Comparison of ENCODE assay signal across 16 cellular contexts in the genomic region with DNA sequence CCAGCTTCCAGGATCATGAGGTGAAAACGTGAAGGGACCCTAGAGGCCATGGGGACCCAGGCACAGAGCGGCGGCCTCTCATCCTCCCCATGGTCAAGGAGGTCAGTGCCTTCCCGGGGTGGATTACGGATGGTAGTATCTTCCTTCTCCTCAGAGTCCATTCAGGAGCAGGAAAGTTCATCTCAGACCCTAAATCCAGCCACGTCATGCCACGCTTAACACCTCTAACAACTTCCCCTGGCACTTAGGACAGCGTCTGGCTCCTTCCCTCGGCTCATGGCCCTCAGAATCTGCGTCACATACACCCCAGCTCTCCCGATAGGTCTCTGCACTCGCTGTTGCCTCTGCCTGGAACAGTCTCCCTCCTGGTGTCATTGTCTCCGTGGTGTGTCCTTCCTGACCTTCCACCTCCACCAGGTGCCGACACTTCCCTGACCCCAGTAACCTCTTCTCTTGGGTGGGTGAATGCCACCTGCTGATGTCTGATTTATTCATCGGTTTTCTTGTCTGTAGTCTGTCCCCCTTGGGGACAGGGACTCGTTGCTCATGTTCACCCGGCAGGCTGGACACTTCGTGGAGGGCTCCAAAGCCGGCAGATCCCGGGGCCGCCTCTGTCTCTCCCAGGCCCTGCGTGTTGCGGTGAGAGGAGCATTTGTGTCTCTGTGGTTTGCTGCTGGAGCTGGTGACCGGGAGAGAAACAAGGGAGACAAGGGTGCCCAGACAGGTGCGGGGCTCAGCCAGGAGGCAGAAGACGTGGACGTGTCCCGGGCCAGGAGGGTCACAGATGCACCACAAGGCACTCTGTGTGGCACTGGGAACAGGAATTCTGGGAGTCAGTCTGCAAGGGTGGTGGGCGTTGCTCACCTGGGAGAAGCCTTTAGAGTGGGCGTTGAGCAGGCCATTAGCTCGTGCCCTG. TPM values are rescaled to one million over a fixed set of nuclear protein-coding genes. Genes with fewer than 3 reads are reported as not detected.
DNase-seq lines count a peak whose midpoint lies in the region; ATAC-seq, FAIRE-seq and TF ChIP-seq lines count a peak whose summit lies in the region.
"Had no signal": no experiment of that assay in that cellular context is flagged by ENCODE, and none has a peak within 500 bp of the region (broad histone marks: within the 10 kb centered on the region; RNA-seq: fewer than 3 reads in every experiment).

No MANE protein-coding gene starts in this region.

- H2AFZ ChIP-seq in IMR-90 (replicated peaks; ENCODE audit: low read length, poor library complexity) (no peak overlapping the region), K562 (ENCODE audit: low read depth, low read length) (peak overlapping the region; percentile 73), osteoblast (ENCODE audit: low read length) (no peak overlapping the region)

- FAIRE-seq in K562 (lab: Jason Lieb, UNC) (peak; percentile 75), frontal cortex (lab: Jason Lieb, UNC) (no peak)

- H3K4me1 ChIP-seq in IMR-90 (ENCODE audit: control insufficient read depth, insufficient read depth, low read length) (peaks cover 35% of the 10 kb centered on the region), K562 (replicated peaks in 1 of 2; ENCODE audit: control insufficient read depth in 2 of 2, insufficient read depth in 2 of 2, low read length in 2 of 2) (peaks cover 53 to 71% of the 10 kb centered on the region in 2 experiments), osteoblast (ENCODE audit: insufficient read depth, low read length) (peaks cover 41% of the 10 kb centered on the region)

- peak overlapping the region in 1 of 2 experiments; percentile 71; a peak in 2 of 4 replicates for H4K8ac ChIP-seq in IMR-90 (ENCODE audit: low read depth in 2 of 2, low read length in 2 of 2)

- H3K9me1 ChIP-seq in IMR-90 (ENCODE audit: insufficient read depth, low read length): peaks cover 24% of the 10 kb centered on the region
- no peaks in the 10 kb centered on the region for H3K9me1 ChIP-seq in K562 (ENCODE audit: control insufficient read depth, insufficient read depth, low read length)

- H3K36me3 Mint-ChIP-seq in activated CD4-positive, alpha-beta T cell treated with anti-CD3 and anti-CD28 coated beads, Interleukin-2, amount 10 ng/mL, durations not matched to agents 24 days and 14 days (ENCODE audit: low read depth): peaks cover 1% of the 10 kb centered on the region
- peaks cover 17% of the 10 kb centered on the region for H3K36me3 Mint-ChIP-seq in stimulated activated effector memory CD8-positive, alpha-beta T cell treated with anti-CD3 and anti-CD28 coated beads, Interleukin-12 subunit alpha, Interleukin-12 subunit beta, amount 100 ng/mL, for 72 hours

- H3K27ac Mint-ChIP-seq in activated CD4-positive, alpha-beta T cell treated with anti-CD3 and anti-CD28 coated beads, Interleukin-2, amount 10 ng/mL, durations not matched to agents 24 days and 14 days: peak overlapping the region; percentile 6
- no peak overlapping the region for H3K27ac Mint-ChIP-seq in stimulated activated effector memory CD8-positive, alpha-beta T cell treated with anti-CD3 and anti-CD28 coated beads, Interleukin-12 subunit alpha, Interleukin-12 subunit beta, amount 100 ng/mL, for 72 hours

- H3K9me3 ChIP-seq in IMR-90 (ENCODE audit: control insufficient read depth, insufficient read depth, low read length): no peaks in the 10 kb centered on the region
- no peaks in the 10 kb centered on the region; the same call in 1 of the 2 replicates for H3K9me3 ChIP-seq in K562 (replicated peaks; ENCODE audit: control insufficient read depth, insufficient read depth, low read depth, low read length)
- no peaks in the 10 kb centered on the region for H3K9me3 ChIP-seq in osteoblast (ENCODE audit: low read depth, low read length)
- H3K9me3 ChIP-seq: left lung, neutrophil had no signal

- no peak overlapping the region for H3K18ac ChIP-seq in IMR-90 (ENCODE audit: low read depth, low read length)

- WGBS in IMR-90 (ENCODE audit: extremely low coverage in 2 of 2, insufficient read length in 1 of 2), 2 experiments: 93% methylated on average over 25 of the region's 31 CpGs; no CpG with 5 or more reads in 1 of the 2 experiments
- WGBS in K562 (ENCODE audit: insufficient coverage, low coverage, missing lambda C conversion rate): 3% methylated on average over 31 of the region's 31 CpGs

- H3K4me3 ChIP-seq in IMR-90 (ENCODE audit: insufficient read depth, low read depth, low read length): no peak overlapping the region
- H3K4me3 ChIP-seq in K562: peak overlapping the region; percentile 69
- H3K4me3 ChIP-seq in osteoblast (ENCODE audit: insufficient read depth, low read length): no peak overlapping the region
- H3K4me3 ChIP-seq: left lung had no signal

- H2BK120ac ChIP-seq in IMR-90 (ENCODE audit: low read depth, low read length): peak overlapping the region; percentile 95

- H3K79me2 ChIP-seq in K562 (ENCODE audit: control insufficient read depth, insufficient read depth, low read length): peaks cover 63% of the 10 kb centered on the region
- H3K79me2 ChIP-seq in osteoblast (ENCODE audit: insufficient read depth, low read length): peaks cover 8% of the 10 kb centered on the region

- TF ChIP-seq EP300 in K562 (IDR thresholded peaks at IDR 0.05; ENCODE audit: low read length): no peak

- peak overlapping the region; percentile 83 for H2BK5ac ChIP-seq in IMR-90 (ENCODE audit: low read depth, low read length, poor library complexity, severe bottlenecking)

- peaks cover 5 to 28% of the 10 kb centered on the region in 2 experiments; a peak in 3 of 4 replicates for H3K79me1 ChIP-seq in IMR-90 (ENCODE audit: low read depth in 1 of 2, low read length in 2 of 2)

- POLR2A ChIA-PET in IMR-90 (lab: Charles Lee; ENCODE audit: unreplicated experiment): no interaction called here
- POLR2A ChIA-PET in K562 (lab: Yijun Ruan, JAX): interaction anchor here (0.7 to 1.0 kb wide), 5 partner anchors 26 to 375 kb away, joined by 3 to 5 read pairs (median 3); no protein-coding TSS in a partner anchor

- H3K9me3 Mint-ChIP-seq in activated CD4-positive, alpha-beta T cell treated with anti-CD3 and anti-CD28 coated beads, Interleukin-2, amount 10 ng/mL, durations not matched to agents 24 days and 14 days: peaks cover 4% of the 10 kb centered on the region
- H3K9me3 Mint-ChIP-seq in stimulated activated effector memory CD8-positive, alpha-beta T cell treated with anti-CD3 and anti-CD28 coated beads, Interleukin-12 subunit alpha, Interleukin-12 subunit beta, amount 100 ng/mL, for 72 hours: no peaks in the 10 kb centered on the region

- no peak for DNase-seq in activated CD4-positive, alpha-beta T cell treated with anti-CD3 and anti-CD28 coated beads, Interleukin-2, amount 10 ng/mL, durations not matched to agents 24 days and 14 days
- DNase-seq in activated CD4-positive, alpha-beta T cell treated with anti-CD3 and anti-CD28 coated beads for 4 hours: no peak
- no peak for DNase-seq in IMR-90
- peak in 2 of 4 experiments; percentile 52 to 74 for DNase-seq in K562 (ENCODE audit: extremely low read depth in 1 of 4, low spot score in 3 of 4)
- no peak for DNase-seq in osteoblast (ENCODE audit: insufficient read length, low spot score, missing footprints)
- DNase-seq in NCI-H2171 (lab: John Stamatoyannopoulos, UW): no peak
- DNase-seq in frontal cortex (ENCODE audit: low spot score in 2 of 2): no peak
- no peak for DNase-seq in stimulated activated effector memory CD8-positive, alpha-beta T cell treated with anti-CD3 and anti-CD28 coated beads, Interleukin-12 subunit alpha, Interleukin-12 subunit beta, amount 100 ng/mL, for 72 hours (ENCODE audit: low spot score in 2 of 2)
- DNase-seq: hypothalamus, NCI-H1105 treated with DMSO at 0.1 percent for 48 hours, NCI-H510A, RPMI8226, substantia nigra had no signal

- no peaks in the 10 kb centered on the region; the same call in 1 of the 2 replicates for H4K20me1 ChIP-seq in IMR-90 (ENCODE audit: insufficient read depth, low read length)
- no peaks in the 10 kb centered on the region; the same call in 1 of the 2 replicates for H4K20me1 ChIP-seq in K562 (replicated peaks; ENCODE audit: control insufficient read depth, insufficient read depth, low read length)
- no peaks in the 10 kb centered on the region for H4K20me1 ChIP-seq in osteoblast (ENCODE audit: insufficient read depth, low read length)

- H3K27ac ChIP-seq in IMR-90 (ENCODE audit: insufficient read depth, low read length) (no peak overlapping the region; the same call in 1 of the 2 replicates), K562 (ENCODE audit: extremely low read depth, low read depth, low read length) (peak overlapping the region; percentile 94), osteoblast (ENCODE audit: low read depth, low read length) (peak overlapping the region; percentile 96)
- H3K27ac ChIP-seq: neutrophil had no signal

- H2BK20ac ChIP-seq in IMR-90 (ENCODE audit: low read depth, low read length): peak overlapping the region; percentile 97; the same call in 1 of the 2 replicates

- CTCF ChIA-PET in IMR-90 (lab: Yijun Ruan, JAX) (interaction anchor here (1.2 kb wide), 1 partner anchor 11 kb away, joined by 4 read pairs; no protein-coding TSS in a partner anchor), K562 (lab: Yijun Ruan, JAX; ENCODE audit: low intra/inter-chr PET ratio) (no interaction called here)

- peak overlapping the region; percentile 59 for H2AK9ac ChIP-seq in IMR-90 (replicated peaks; ENCODE audit: low read depth, low read length, poor library complexity)

- dilution Hi-C loops in IMR-90 (cut with HindIII; ENCODE audit: low sequenced_read_pairs, unreplicated experiment): no loop called here

- in situ Hi-C loops in IMR-90 (cut with MboI; ENCODE audit: low sequenced_read_pairs) (no loop called here), K562 (cut with MboI) (no loop called here)

- no peak overlapping the region; the same call in 1 of the 2 replicates for H3K56ac ChIP-seq in IMR-90 (ENCODE audit: extremely low read depth, insufficient read depth, low read length)

- H4K5ac ChIP-seq in IMR-90 (ENCODE audit: low read depth, low read length): no peak overlapping the region

- peak overlapping the region; percentile 87 for H4K91ac ChIP-seq in IMR-90 (ENCODE audit: insufficient read depth, low read depth, low read length)

- peaks cover 46% of the 10 kb centered on the region for H3K4me1 Mint-ChIP-seq in activated CD4-positive, alpha-beta T cell treated with anti-CD3 and anti-CD28 coated beads, Interleukin-2, amount 10 ng/mL, durations not matched to agents 24 days and 14 days
- H3K4me1 Mint-ChIP-seq in stimulated activated effector memory CD8-positive, alpha-beta T cell treated with anti-CD3 and anti-CD28 coated beads, Interleukin-12 subunit alpha, Interleukin-12 subunit beta, amount 100 ng/mL, for 72 hours: peaks cover 71% of the 10 kb centered on the region

- H3K27me3 ChIP-seq in IMR-90 (ENCODE audit: control insufficient read depth, insufficient read depth, low read length): no peaks in the 10 kb centered on the region
- no peaks in the 10 kb centered on the region for H3K27me3 ChIP-seq in K562 (ENCODE audit: control insufficient read depth in 2 of 2, insufficient read depth in 2 of 2, low read length in 2 of 2)
- H3K27me3 ChIP-seq in osteoblast (ENCODE audit: insufficient read depth, low read length): no peaks in the 10 kb centered on the region
- H3K27me3 ChIP-seq: left lung, neutrophil had no signal

- intact Hi-C loops in activated CD4-positive, alpha-beta T cell treated with anti-CD3 and anti-CD28 coated beads, Interleukin-2, amount 10 ng/mL, durations not matched to agents 24 days and 14 days (cut with micrococcal nuclease): loop anchor here (5.0 kb wide), 2 partner anchors 57 to 453 kb away; a partner anchor contains a TSS
- intact Hi-C loops in IMR-90 (cut with micrococcal nuclease) (loop anchor here (10.0 kb wide), 1 partner anchor 161 kb away; no protein-coding TSS in a partner anchor), K562 (cut with micrococcal nuclease) (loop anchor here (2.0 to 10.0 kb wide), 5 partner anchors 69 to 161 kb away; no protein-coding TSS in a partner anchor)

- peak overlapping the region; percentile 39; the same call in 1 of the 2 replicates for H3K14ac ChIP-seq in IMR-90 (replicated peaks; ENCODE audit: low read depth, low read length)

- H3K4ac ChIP-seq in IMR-90 (ENCODE audit: low read depth, low read length): peak overlapping the region; percentile 90

- H3K4me2 ChIP-seq in IMR-90 (ENCODE audit: low read depth, low read length): no peak overlapping the region
- H3K4me2 ChIP-seq in K562 (ENCODE audit: insufficient read depth, low read length): peak overlapping the region; percentile 97
- no peak overlapping the region for H3K4me2 ChIP-seq in osteoblast (ENCODE audit: insufficient read depth, low read length)

- H2BK15ac ChIP-seq in IMR-90 (ENCODE audit: low read depth, low read length): peak overlapping the region; percentile 95

- H3K36me3 ChIP-seq in IMR-90 (ENCODE audit: control insufficient read depth, insufficient read depth, low read length) (no peaks in the 10 kb centered on the region), K562 (ENCODE audit: control insufficient read depth, insufficient read depth, low read length) (peaks cover 15% of the 10 kb centered on the region), osteoblast (ENCODE audit: insufficient read depth, low read length) (no peaks in the 10 kb centered on the region)
- H3K36me3 ChIP-seq: left lung, neutrophil had no signal

- H3K4me3 Mint-ChIP-seq in activated CD4-positive, alpha-beta T cell treated with anti-CD3 and anti-CD28 coated beads, Interleukin-2, amount 10 ng/mL, durations not matched to agents 24 days and 14 days: peak overlapping the region; percentile 45
- H3K4me3 Mint-ChIP-seq in stimulated activated effector memory CD8-positive, alpha-beta T cell treated with anti-CD3 and anti-CD28 coated beads, Interleukin-12 subunit alpha, Interleukin-12 subunit beta, amount 100 ng/mL, for 72 hours: no peak overlapping the region

- TF ChIP-seq CTCF in IMR-90 (conservative IDR thresholded peaks at IDR 0.05; ENCODE audit: low read depth, low read length) (no peak), K562 (IDR thresholded peaks at IDR 0.05 in 2 of 3, conservative IDR thresholded peaks at IDR 0.05 in 1 of 3; ENCODE audit: insufficient read depth in 2 of 3, low read depth in 1 of 3, low read length in 3 of 3) (peak; percentile 12 to 21 (median 15); a peak in 2 of 6 replicates), osteoblast (IDR thresholded peaks at IDR 0.05; ENCODE audit: extremely low read depth, low read depth, low read length) (no peak)

- BruUV-seq in IMR-90 (replicated peaks; lab: Mats Ljungman, UMichigan) (no TSS peak), K562 (replicated peaks; lab: Mats Ljungman, UMichigan) (no TSS peak)

- H3K27me3 Mint-ChIP-seq in activated CD4-positive, alpha-beta T cell treated with anti-CD3 and anti-CD28 coated beads, Interleukin-2, amount 10 ng/mL, durations not matched to agents 24 days and 14 days: peaks cover 2% of the 10 kb centered on the region

- no peak for ATAC-seq in IMR-90 (ENCODE audit: low read depth)
- ATAC-seq in K562: peak; percentile 63
- no peak for ATAC-seq in stimulated activated effector memory CD8-positive, alpha-beta T cell treated with anti-CD3 and anti-CD28 coated beads, Interleukin-12 subunit alpha, Interleukin-12 subunit beta, amount 100 ng/mL, for 72 hours
- ATAC-seq: left lung had no signal

- no peak overlapping the region for H3K23ac ChIP-seq in IMR-90 (ENCODE audit: low read depth, low read length)

- no peak overlapping the region for H3K9ac ChIP-seq in IMR-90 (ENCODE audit: low read depth, low read length)
- H3K9ac ChIP-seq in K562 (ENCODE audit: insufficient read depth in 1 of 2, low read depth in 2 of 2, low read length in 2 of 2): peak overlapping the region; percentile 81 to 95

- peak overlapping the region; percentile 100 for H2AK5ac ChIP-seq in IMR-90 (ENCODE audit: low read depth, low read length)

- TF ChIP-seq POLR2A in IMR-90 (IDR thresholded peaks at IDR 0.05; ENCODE audit: low read depth, low read length) (no peak), K562 (conservative IDR thresholded peaks at IDR 0.05) (peak; percentile 71)

- TF ChIP-seq RAD21 in IMR-90 (IDR thresholded peaks at IDR 0.05; ENCODE audit: low read length) (no peak), K562 (CRISPR knock-in tag; conservative IDR thresholded peaks at IDR 0.05 in 1 of 2, IDR thresholded peaks at IDR 0.05 in 1 of 2) (peak; percentile 39 to 52)

RNA-seq across cellular contexts. Expression of a gene that starts 1.4 kb away (rescaled TPM):
- 0.21 and 0.83 TPM in 2 replicates for total RNA-seq in activated CD4-positive, alpha-beta T cell treated with anti-CD3 and anti-CD28 coated beads, Interleukin-2, amount 10 ng/mL, durations not matched to agents 24 days and 14 days
- total RNA-seq in IMR-90 (2012; rRNA removed) (6.1 and 6.8 TPM in 2 replicates), K562 (2014; rRNA removed) (29.5 and 33.6 TPM in 2 replicates), K562 (2014; rRNA removed; fragmentation: Illumina TruSeq; extraction: Trizol) (29.7 and 32.2 TPM in 2 replicates), K562 (2015; rRNA removed; fragmentation: Illumina TruSeq; extraction: Trizol) (26.1 and 28.1 TPM in 2 replicates), K562 (2021) (77.7 and 92.3 TPM in 2 replicates), osteoblast (0.88 and 1.4 TPM in 2 replicates), frontal cortex (not detected)
- polyA plus RNA-seq in IMR-90 (2012; rRNA removed) (5.8 and 12.5 TPM in 2 replicates), K562 (2011; rRNA removed) (133 TPM in 2 replicates), K562 (2014; fragmentation: Illumina TruSeq; extraction: Trizol) (68.2 and 86.9 TPM in 2 replicates), K562 (2014; fragmentation: Nextera tagmentation; extraction: Ambion mirVana) (10 to 100 TPM; 10.2 to 11.5 TPM), K562 (2014; rRNA removed) (80.9 and 87.6 TPM in 2 replicates)
- 3.3 and 5.6 TPM in 2 replicates for polyA plus RNA-seq in IMR-90 (2012; cell fraction: cytosol; rRNA removed)
- polyA plus RNA-seq in IMR-90 (2012; cell fraction: nucleus; rRNA removed; ENCODE audit: low replicate concordance): 7.1 and 13.0 TPM in 2 replicates
- 153 and 334 TPM in 2 replicates for total RNA-seq in K562 (2011; cell fraction: chromatin; rRNA removed; ENCODE audit: low replicate concordance)
- 281 and 292 TPM in 2 replicates for total RNA-seq in K562 (2011; cell fraction: nucleolus; rRNA removed)
- total RNA-seq in K562 (2011; cell fraction: nucleoplasm; rRNA removed): 180 and 211 TPM in 2 replicates
- 96.6 and 154 TPM in 2 replicates for polyA plus RNA-seq in K562 (2011; cell fraction: cytosol; rRNA removed)
- 301 and 457 TPM in 2 replicates for polyA plus RNA-seq in K562 (2011; cell fraction: nucleus; rRNA removed)
- 69.0 and 89.1 TPM in 2 replicates for polyA plus RNA-seq in K562 (2012)
- polyA minus RNA-seq in K562 (2011; rRNA and poly(A)+ RNA removed): 48.1 and 73.1 TPM in 2 replicates
- polyA minus RNA-seq in K562 (2011; cell fraction: cytosol; rRNA and poly(A)+ RNA removed): 38.3 and 45.9 TPM in 2 replicates
- polyA minus RNA-seq in K562 (2011; cell fraction: nucleus; rRNA and poly(A)+ RNA removed): 87.9 and 158 TPM in 2 replicates
- total RNA-seq: skeletal muscle tissue had no signal

Comparison
In these comparisons a context has a peak if more than half of its experiments do, and no peak if none do; other contexts are left out.
1. CTCF ChIP-seq: peak in K562 (3 of 3); none in IMR-90 (single experiment) and osteoblast (single experiment).